18 cellular contexts compared by ENCODE assay signal in genomic region chr4:41241919-41242318, GRCh38. TPM values are rescaled to one million over a fixed set of nuclear protein-coding genes. Genes with fewer than 3 reads are reported as not detected.
A peak's percentile ranks its signal among the peaks of the same experiment; 100 is the strongest.
DNase-seq lines count a peak whose midpoint lies in the region; ATAC-seq and TF ChIP-seq lines count a peak whose summit lies in the region.
"Had no signal": no experiment of that assay in that cellular context is flagged by ENCODE, and none has a peak within 500 bp of the region (broad histone marks: within the 10 kb centered on the region; RNA-seq: fewer than 3 reads in every experiment).

No MANE protein-coding gene starts in this region.

- POLR2A ChIA-PET in RWPE1 (lab: Yijun Ruan, JAX; ENCODE audit: low non-redundant PET) = no interaction called here

- DNase-seq in choroid plexus epithelial cell (ENCODE audit: low read depth) = peak; percentile 10
- DNase-seq in neural progenitor cell (ENCODE audit: low spot score) = no peak
- DNase-seq in RWPE1 (ENCODE audit: low spot score) = no peak
- DNase-seq: 8988T; CD4-positive, alpha-beta memory T cell; DMS153; DMS79; GDM1; GOT3; H9 had no signal

- no peaks in the 10 kb centered on the region for H3K36me3 Mint-ChIP-seq in neural progenitor cell
- H3K36me3 Mint-ChIP-seq: CD14-positive monocyte; CD4-positive, alpha-beta memory T cell had no signal

- no peaks in the 10 kb centered on the region for H3K9me3 ChIP-seq in neural progenitor cell (ENCODE audit: low read depth)

- H4K20me1 ChIP-seq in neural progenitor cell (ENCODE audit: low read depth) = no peaks in the 10 kb centered on the region
- H4K20me1 ChIP-seq: BLaER1 had no signal

- no peaks in the 10 kb centered on the region for H3K36me3 ChIP-seq in neural progenitor cell
- H3K36me3 ChIP-seq: BLaER1 had no signal

- no peak for TF ChIP-seq CTCF in choroid plexus epithelial cell (conservative IDR thresholded peaks at IDR 0.05; ENCODE audit: low read depth, low read length)
- no peak for TF ChIP-seq CTCF in neural progenitor cell (IDR thresholded peaks at IDR 0.05)
- TF ChIP-seq CTCF in RWPE1 (conservative IDR thresholded peaks at IDR 0.05; ENCODE audit: low read depth) = no peak

- no peaks in the 10 kb centered on the region for H3K4me1 ChIP-seq in neural progenitor cell
- H3K4me1 ChIP-seq: BLaER1 had no signal

- H3K9ac ChIP-seq in neural progenitor cell = no peak overlapping the region
- H3K9ac ChIP-seq: BLaER1 had no signal

- ATAC-seq in esophagus mucosa = peak; percentile 71
- ATAC-seq in HG02798 (IDR thresholded peaks at IDR 0.05; ENCODE audit: poor library complexity, unreplicated experiment) = no peak
- ATAC-seq in HG03045 (IDR thresholded peaks at IDR 0.05; ENCODE audit: unreplicated experiment) = no peak
- ATAC-seq in GM18907 (IDR thresholded peaks at IDR 0.05; ENCODE audit: unreplicated experiment) = no peak

- H3K27me3 ChIP-seq in neural progenitor cell = no peaks in the 10 kb centered on the region
- H3K27me3 ChIP-seq: BLaER1 had no signal

- no peaks in the 10 kb centered on the region for H3K79me2 ChIP-seq in neural progenitor cell (ENCODE audit: low read depth)

- peak overlapping the region; percentile 42 for H2AFZ ChIP-seq in neural progenitor cell (replicated peaks)

- no peaks in the 10 kb centered on the region for H3K9me3 Mint-ChIP-seq in neural progenitor cell
- H3K9me3 Mint-ChIP-seq: H9 had no signal

- no peaks in the 10 kb centered on the region for H3F3A ChIP-seq in neural progenitor cell (ENCODE audit: low read depth)

- H3K4me3 ChIP-seq in choroid plexus epithelial cell (ENCODE audit: low read depth, low read length) = no peak overlapping the region
- H3K4me3 ChIP-seq in neural progenitor cell = no peak overlapping the region
- H3K4me3 ChIP-seq: BLaER1 had no signal

- H3K27ac Mint-ChIP-seq in neural progenitor cell = no peak overlapping the region
- H3K27ac Mint-ChIP-seq: CD14-positive monocyte; CD4-positive, alpha-beta memory T cell; H9 had no signal

- H3K4me2 ChIP-seq in neural progenitor cell = no peak overlapping the region
- H3K4me2 ChIP-seq: BLaER1 had no signal

- H3K27ac ChIP-seq in neural progenitor cell = no peak overlapping the region
- H3K27ac ChIP-seq in RWPE1 = no peak overlapping the region
- H3K27ac ChIP-seq: BLaER1, HL-60 had no signal

- CTCF ChIA-PET in RWPE1 (lab: Yijun Ruan, JAX) = no interaction called here

- no peaks in the 10 kb centered on the region for H3K4me1 Mint-ChIP-seq in neural progenitor cell
- H3K4me1 Mint-ChIP-seq: CD14-positive monocyte; CD4-positive, alpha-beta memory T cell had no signal

- no peak overlapping the region for H3K4me3 Mint-ChIP-seq in neural progenitor cell
- H3K4me3 Mint-ChIP-seq: CD14-positive monocyte; CD4-positive, alpha-beta memory T cell; H9 had no signal

- H3K27me3 Mint-ChIP-seq in neural progenitor cell (ENCODE audit: insufficient read depth, low read depth) = no peaks in the 10 kb centered on the region

RNA-seq across cellular contexts. Expression of gene UCHL1, which starts 14.8 kb away (rescaled TPM):
- total RNA-seq in esophagus mucosa (2.1 TPM), neural progenitor cell (ENCODE audit: low replicate concordance) (535 and 638 TPM in 2 replicates)
- total RNA-seq: HT1080 had no signal

RNA-seq across cellular contexts. Expression of gene APBB2, which starts 27.6 kb away (rescaled TPM):
- 13.3 TPM for total RNA-seq in esophagus mucosa
- 44.3 and 83.2 TPM in 2 replicates for total RNA-seq in neural progenitor cell (ENCODE audit: low replicate concordance)

Comparison
In these comparisons a context has a peak if more than half of its experiments do, and no peak if none do; other contexts are left out.
1. RNA of gene UCHL1, which starts 14.8 kb away (total RNA-seq): 535 to 638 TPM in neural progenitor cell; 2.1 TPM in esophagus mucosa (single experiment); every median in the first group is over 100 times any median in the second.